Comparison of ENCODE assay signal across 1 cellular context in the genomic region with DNA sequence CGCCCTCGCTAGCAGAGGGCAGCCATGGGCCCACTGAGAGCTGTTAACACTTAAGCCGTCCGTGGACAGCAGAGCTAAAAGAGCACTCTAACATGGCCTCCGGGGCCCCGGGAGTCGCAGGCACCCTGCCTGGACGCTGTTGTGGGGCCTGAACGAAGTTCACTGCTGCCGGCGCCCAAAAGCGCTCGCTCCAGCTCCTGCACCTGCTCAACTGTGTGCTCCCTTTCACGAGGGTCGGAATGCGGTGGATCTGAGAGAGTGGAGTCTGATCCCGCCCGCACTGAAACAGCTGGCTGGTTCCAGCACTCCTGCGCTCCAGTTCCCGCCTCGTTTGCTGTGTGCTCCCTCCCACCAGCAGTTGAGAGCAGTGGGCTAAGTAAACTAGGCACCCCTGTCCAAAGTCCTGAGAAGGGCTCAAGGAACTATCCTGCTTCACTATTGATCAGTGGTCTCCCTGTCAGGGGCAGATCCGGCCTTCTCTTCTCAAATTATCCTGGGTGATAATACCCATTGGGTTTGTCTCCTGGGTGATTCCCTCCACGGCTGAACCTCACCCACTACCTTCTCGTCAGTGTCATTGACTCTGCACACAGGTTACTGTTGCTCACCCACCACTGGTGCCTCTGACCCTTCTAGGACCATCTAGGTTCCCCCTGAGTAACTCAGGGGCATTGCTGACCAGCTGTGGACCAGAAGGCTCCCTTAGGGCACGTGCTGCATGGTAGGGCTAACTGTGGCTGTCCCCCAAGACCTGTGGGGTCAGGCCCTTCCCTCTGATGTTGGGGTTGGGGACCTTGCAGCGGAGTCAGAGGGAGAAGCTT.
TF ChIP-seq lines count a peak whose summit lies in the region.

No MANE protein-coding gene starts in this region.

TF ChIP-seq in HepG2, 621 proteins besides CTCF, POLR2A, EP300 and RAD21 (continued from another document and continues in another):
- TF ChIP-seq, protein P1, sequence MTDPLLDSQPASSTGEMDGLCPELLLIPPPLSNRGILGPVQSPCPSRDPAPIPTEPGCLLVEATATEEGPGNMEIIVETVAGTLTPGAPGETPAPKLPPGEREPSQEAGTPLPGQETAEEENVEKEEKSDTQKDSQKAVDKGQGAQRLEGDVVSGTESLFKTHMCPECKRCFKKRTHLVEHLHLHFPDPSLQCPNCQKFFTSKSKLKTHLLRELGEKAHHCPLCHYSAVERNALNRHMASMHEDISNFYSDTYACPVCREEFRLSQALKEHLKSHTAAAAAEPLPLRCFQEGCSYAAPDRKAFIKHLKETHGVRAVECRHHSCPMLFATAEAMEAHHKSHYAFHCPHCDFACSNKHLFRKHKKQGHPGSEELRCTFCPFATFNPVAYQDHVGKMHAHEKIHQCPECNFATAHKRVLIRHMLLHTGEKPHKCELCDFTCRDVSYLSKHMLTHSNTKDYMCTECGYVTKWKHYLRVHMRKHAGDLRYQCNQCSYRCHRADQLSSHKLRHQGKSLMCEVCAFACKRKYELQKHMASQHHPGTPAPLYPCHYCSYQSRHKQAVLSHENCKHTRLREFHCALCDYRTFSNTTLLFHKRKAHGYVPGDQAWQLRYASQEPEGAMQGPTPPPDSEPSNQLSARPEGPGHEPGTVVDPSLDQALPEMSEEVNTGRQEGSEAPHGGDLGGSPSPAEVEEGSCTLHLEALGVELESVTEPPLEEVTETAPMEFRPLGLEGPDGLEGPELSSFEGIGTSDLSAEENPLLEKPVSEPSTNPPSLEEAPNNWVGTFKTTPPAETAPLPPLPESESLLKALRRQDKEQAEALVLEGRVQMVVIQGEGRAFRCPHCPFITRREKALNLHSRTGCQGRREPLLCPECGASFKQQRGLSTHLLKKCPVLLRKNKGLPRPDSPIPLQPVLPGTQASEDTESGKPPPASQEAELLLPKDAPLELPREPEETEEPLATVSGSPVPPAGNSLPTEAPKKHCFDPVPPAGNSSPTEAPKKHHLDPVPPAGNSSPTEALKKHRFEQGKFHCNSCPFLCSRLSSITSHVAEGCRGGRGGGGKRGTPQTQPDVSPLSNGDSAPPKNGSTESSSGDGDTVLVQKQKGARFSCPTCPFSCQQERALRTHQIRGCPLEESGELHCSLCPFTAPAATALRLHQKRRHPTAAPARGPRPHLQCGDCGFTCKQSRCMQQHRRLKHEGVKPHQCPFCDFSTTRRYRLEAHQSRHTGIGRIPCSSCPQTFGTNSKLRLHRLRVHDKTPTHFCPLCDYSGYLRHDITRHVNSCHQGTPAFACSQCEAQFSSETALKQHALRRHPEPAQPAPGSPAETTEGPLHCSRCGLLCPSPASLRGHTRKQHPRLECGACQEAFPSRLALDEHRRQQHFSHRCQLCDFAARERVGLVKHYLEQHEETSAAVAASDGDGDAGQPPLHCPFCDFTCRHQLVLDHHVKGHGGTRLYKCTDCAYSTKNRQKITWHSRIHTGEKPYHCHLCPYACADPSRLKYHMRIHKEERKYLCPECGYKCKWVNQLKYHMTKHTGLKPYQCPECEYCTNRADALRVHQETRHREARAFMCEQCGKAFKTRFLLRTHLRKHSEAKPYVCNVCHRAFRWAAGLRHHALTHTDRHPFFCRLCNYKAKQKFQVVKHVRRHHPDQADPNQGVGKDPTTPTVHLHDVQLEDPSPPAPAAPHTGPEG (CRISPR knock-in tag; IDR thresholded peaks at IDR 0.05): 0 out of 2 replicates have a peak, but pooled peaks have one; percentile 69
- TF ChIP-seq ZNF607 (CRISPR knock-in tag; IDR thresholded peaks at IDR 0.05; ENCODE audit: borderline replicate concordance) (no peak), SPEN (CRISPR knock-in tag; IDR thresholded peaks at IDR 0.05; ENCODE audit: low read depth) (peak; percentile 48; the same call in 1 of the 2 replicates), KAT7 (CRISPR knock-in tag; IDR thresholded peaks at IDR 0.05; ENCODE audit: borderline replicate concordance) (no peak), HOXA7 (CRISPR knock-in tag; IDR thresholded peaks at IDR 0.05) (no peak), ZNF350 (CRISPR knock-in tag; IDR thresholded peaks at IDR 0.05; ENCODE audit: borderline replicate concordance, low read depth) (peak; percentile 81), ZNF761 (CRISPR knock-in tag; conservative IDR thresholded peaks at IDR 0.05) (peak; percentile 82; the same call in 1 of the 2 replicates), ZNF441 (CRISPR knock-in tag; IDR thresholded peaks at IDR 0.05; ENCODE audit: borderline replicate concordance) (peak; percentile 95), ZNF317 (CRISPR knock-in tag; IDR thresholded peaks at IDR 0.05) (0 out of 2 replicates have a peak, but pooled peaks have one; percentile 25), CBFB (CRISPR knock-in tag; IDR thresholded peaks at IDR 0.05) (no peak), NONO (IDR thresholded peaks at IDR 0.05) (no peak), NONO (CRISPR knock-in tag; conservative IDR thresholded peaks at IDR 0.05) (peak; percentile 82), HOXA9 (CRISPR knock-in tag; IDR thresholded peaks at IDR 0.05; ENCODE audit: borderline replicate concordance) (no peak), PRMT3 (CRISPR knock-in tag; IDR thresholded peaks at IDR 0.05; ENCODE audit: borderline replicate concordance, low read depth) (no peak), ZNF616 (CRISPR knock-in tag; IDR thresholded peaks at IDR 0.05; ENCODE audit: low read depth) (no peak), HOXA5 (CRISPR knock-in tag; IDR thresholded peaks at IDR 0.05) (no peak), KLF9 (CRISPR knock-in tag; IDR thresholded peaks at IDR 0.05; ENCODE audit: low read depth) (no peak), SIX1 (CRISPR knock-in tag; IDR thresholded peaks at IDR 0.05; ENCODE audit: borderline replicate concordance) (no peak), ZFP90 (CRISPR knock-in tag; IDR thresholded peaks at IDR 0.05; ENCODE audit: borderline replicate concordance) (peak; percentile 42; the same call in 1 of the 2 replicates), MIXL1 (CRISPR knock-in tag; IDR thresholded peaks at IDR 0.05) (no peak), RELA (CRISPR knock-in tag; IDR thresholded peaks at IDR 0.05) (no peak), EEA1 (CRISPR knock-in tag; IDR thresholded peaks at IDR 0.05; ENCODE audit: borderline replicate concordance) (peak; percentile 82; the same call in 1 of the 2 replicates), ZBTB38 (CRISPR knock-in tag; IDR thresholded peaks at IDR 0.05) (peak; percentile 43; the same call in 1 of the 2 replicates), ZNF782 (CRISPR knock-in tag; IDR thresholded peaks at IDR 0.05; ENCODE audit: borderline replicate concordance) (no peak), TBX2 (CRISPR knock-in tag; IDR thresholded peaks at IDR 0.05; ENCODE audit: borderline replicate concordance) (peak; percentile 42; the same call in 1 of the 2 replicates), PTBP1 (IDR thresholded peaks at IDR 0.05; ENCODE audit: low read depth, low read length, poor library complexity, severe bottlenecking) (no peak), ZSCAN30 (CRISPR knock-in tag; IDR thresholded peaks at IDR 0.05) (no peak), SIX4 (CRISPR knock-in tag; IDR thresholded peaks at IDR 0.05) (no peak), ZNF543 (CRISPR knock-in tag; IDR thresholded peaks at IDR 0.05) (0 out of 2 replicates have a peak, but pooled peaks have one; percentile 42)
- TF ChIP-seq, protein P2, sequence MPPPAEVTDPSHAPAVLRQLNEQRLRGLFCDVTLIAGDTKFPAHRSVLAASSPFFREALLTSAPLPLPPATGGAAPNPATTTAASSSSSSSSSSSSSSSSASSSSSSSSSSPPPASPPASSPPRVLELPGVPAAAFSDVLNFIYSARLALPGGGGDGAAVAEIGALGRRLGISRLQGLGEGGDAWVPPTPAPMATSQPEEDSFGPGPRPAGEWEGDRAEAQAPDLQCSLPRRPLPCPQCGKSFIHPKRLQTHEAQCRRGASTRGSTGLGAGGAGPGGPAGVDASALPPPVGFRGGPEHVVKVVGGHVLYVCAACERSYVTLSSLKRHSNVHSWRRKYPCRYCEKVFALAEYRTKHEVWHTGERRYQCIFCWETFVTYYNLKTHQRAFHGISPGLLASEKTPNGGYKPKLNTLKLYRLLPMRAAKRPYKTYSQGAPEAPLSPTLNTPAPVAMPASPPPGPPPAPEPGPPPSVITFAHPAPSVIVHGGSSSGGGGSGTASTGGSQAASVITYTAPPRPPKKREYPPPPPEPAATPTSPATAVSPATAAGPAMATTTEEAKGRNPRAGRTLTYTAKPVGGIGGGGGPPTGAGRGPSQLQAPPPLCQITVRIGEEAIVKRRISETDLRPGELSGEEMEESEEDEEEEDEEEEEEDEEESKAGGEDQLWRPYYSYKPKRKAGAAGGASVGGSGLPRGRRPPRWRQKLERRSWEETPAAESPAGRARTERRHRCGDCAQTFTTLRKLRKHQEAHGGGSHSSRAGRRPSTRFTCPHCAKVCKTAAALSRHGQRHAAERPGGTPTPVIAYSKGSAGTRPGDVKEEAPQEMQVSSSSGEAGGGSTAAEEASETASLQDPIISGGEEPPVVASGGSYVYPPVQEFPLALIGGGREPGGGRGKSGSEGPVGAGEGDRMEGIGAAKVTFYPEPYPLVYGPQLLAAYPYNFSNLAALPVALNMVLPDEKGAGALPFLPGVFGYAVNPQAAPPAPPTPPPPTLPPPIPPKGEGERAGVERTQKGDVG (CRISPR knock-in tag; IDR thresholded peaks at IDR 0.05; ENCODE audit: borderline replicate concordance): 0 out of 2 replicates have a peak, but pooled peaks have one; percentile 24
- TF ChIP-seq, protein P3, sequence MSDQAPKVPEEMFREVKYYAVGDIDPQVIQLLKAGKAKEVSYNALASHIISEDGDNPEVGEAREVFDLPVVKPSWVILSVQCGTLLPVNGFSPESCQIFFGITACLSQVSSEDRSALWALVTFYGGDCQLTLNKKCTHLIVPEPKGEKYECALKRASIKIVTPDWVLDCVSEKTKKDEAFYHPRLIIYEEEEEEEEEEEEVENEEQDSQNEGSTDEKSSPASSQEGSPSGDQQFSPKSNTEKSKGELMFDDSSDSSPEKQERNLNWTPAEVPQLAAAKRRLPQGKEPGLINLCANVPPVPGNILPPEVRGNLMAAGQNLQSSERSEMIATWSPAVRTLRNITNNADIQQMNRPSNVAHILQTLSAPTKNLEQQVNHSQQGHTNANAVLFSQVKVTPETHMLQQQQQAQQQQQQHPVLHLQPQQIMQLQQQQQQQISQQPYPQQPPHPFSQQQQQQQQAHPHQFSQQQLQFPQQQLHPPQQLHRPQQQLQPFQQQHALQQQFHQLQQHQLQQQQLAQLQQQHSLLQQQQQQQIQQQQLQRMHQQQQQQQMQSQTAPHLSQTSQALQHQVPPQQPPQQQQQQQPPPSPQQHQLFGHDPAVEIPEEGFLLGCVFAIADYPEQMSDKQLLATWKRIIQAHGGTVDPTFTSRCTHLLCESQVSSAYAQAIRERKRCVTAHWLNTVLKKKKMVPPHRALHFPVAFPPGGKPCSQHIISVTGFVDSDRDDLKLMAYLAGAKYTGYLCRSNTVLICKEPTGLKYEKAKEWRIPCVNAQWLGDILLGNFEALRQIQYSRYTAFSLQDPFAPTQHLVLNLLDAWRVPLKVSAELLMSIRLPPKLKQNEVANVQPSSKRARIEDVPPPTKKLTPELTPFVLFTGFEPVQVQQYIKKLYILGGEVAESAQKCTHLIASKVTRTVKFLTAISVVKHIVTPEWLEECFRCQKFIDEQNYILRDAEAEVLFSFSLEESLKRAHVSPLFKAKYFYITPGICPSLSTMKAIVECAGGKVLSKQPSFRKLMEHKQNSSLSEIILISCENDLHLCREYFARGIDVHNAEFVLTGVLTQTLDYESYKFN (CRISPR knock-in tag; conservative IDR thresholded peaks at IDR 0.05): peak; percentile 48; the same call in 1 of the 2 replicates
- TF ChIP-seq, protein P4, sequence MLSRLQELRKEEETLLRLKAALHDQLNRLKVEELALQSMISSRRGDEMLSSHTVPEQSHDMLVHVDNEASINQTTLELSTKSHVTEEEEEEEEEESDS (CRISPR knock-in tag; IDR thresholded peaks at IDR 0.05; ENCODE audit: borderline replicate concordance): no peak; the same call in 1 of the 2 replicates
- TF ChIP-seq, protein P5, sequence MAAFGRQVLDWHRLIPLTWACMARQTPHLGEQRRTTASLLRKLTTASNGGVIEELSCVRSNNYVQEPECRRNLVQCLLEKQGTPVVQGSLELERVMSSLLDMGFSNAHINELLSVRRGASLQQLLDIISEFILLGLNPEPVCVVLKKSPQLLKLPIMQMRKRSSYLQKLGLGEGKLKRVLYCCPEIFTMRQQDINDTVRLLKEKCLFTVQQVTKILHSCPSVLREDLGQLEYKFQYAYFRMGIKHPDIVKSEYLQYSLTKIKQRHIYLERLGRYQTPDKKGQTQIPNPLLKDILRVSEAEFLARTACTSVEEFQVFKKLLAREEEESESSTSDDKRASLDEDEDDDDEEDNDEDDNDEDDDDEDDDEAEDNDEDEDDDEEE (CRISPR knock-in tag; IDR thresholded peaks at IDR 0.05): peak; percentile 82; the same call in 1 of the 2 replicates
- TF ChIP-seq, protein P6, sequence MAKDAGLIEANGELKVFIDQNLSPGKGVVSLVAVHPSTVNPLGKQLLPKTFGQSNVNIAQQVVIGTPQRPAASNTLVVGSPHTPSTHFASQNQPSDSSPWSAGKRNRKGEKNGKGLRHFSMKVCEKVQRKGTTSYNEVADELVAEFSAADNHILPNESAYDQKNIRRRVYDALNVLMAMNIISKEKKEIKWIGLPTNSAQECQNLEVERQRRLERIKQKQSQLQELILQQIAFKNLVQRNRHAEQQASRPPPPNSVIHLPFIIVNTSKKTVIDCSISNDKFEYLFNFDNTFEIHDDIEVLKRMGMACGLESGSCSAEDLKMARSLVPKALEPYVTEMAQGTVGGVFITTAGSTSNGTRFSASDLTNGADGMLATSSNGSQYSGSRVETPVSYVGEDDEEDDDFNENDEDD (CRISPR knock-in tag; IDR thresholded peaks at IDR 0.05; ENCODE audit: borderline replicate concordance): peak; percentile 63; the same call in 1 of the 2 replicates
- TF ChIP-seq, protein P7, sequence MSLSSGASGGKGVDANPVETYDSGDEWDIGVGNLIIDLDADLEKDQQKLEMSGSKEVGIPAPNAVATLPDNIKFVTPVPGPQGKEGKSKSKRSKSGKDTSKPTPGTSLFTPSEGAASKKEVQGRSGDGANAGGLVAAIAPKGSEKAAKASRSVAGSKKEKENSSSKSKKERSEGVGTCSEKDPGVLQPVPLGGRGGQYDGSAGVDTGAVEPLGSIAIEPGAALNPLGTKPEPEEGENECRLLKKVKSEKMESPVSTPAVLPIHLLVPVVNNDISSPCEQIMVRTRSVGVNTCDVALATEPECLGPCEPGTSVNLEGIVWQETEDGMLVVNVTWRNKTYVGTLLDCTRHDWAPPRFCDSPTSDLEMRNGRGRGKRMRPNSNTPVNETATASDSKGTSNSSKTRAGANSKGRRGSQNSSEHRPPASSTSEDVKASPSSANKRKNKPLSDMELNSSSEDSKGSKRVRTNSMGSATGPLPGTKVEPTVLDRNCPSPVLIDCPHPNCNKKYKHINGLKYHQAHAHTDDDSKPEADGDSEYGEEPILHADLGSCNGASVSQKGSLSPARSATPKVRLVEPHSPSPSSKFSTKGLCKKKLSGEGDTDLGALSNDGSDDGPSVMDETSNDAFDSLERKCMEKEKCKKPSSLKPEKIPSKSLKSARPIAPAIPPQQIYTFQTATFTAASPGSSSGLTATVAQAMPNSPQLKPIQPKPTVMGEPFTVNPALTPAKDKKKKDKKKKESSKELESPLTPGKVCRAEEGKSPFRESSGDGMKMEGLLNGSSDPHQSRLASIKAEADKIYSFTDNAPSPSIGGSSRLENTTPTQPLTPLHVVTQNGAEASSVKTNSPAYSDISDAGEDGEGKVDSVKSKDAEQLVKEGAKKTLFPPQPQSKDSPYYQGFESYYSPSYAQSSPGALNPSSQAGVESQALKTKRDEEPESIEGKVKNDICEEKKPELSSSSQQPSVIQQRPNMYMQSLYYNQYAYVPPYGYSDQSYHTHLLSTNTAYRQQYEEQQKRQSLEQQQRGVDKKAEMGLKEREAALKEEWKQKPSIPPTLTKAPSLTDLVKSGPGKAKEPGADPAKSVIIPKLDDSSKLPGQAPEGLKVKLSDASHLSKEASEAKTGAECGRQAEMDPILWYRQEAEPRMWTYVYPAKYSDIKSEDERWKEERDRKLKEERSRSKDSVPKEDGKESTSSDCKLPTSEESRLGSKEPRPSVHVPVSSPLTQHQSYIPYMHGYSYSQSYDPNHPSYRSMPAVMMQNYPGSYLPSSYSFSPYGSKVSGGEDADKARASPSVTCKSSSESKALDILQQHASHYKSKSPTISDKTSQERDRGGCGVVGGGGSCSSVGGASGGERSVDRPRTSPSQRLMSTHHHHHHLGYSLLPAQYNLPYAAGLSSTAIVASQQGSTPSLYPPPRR (CRISPR knock-in tag; IDR thresholded peaks at IDR 0.05; ENCODE audit: borderline replicate concordance): 0 out of 2 replicates have a peak, but pooled peaks have one; percentile 32
